Comparison of ENCODE assay signal across 14 cellular contexts in genomic region chr1:36971832-36972231, GRCh38.
"Had no signal": no experiment of that assay in that cellular context is flagged by ENCODE, and none has a peak within 500 bp of the region (broad histone marks: within the 10 kb centered on the region; RNA-seq: fewer than 3 reads in every experiment).

No MANE protein-coding gene starts in this region.

- H3K27me3 ChIP-seq: cardiac muscle cell, suprapubic skin had no signal

- H3K27ac ChIP-seq: cardiac muscle cell, suprapubic skin had no signal

- H3K4me3 ChIP-seq: cardiac muscle cell, suprapubic skin had no signal

- H3K9me3 ChIP-seq: suprapubic skin had no signal

- ATAC-seq: left ventricle myocardium superior, WTC11 had no signal

- DNase-seq: activated CD4-positive, alpha-beta T cell treated with anti-CD3 and anti-CD28 coated beads, Interleukin-2, amount 10 ng/mL, durations not matched to agents 24 days and 14 days; activated naive CD4-positive, alpha-beta T cell; effector CD4-positive, alpha-beta T cell; foreskin melanocyte; islet precursor cell; left ventricle myocardium superior; mesenchymal stem cell; nephron progenitor cell; stimulated activated CD4-positive, alpha-beta T cell treated with anti-CD3 and anti-CD28 coated beads, Interleukin-12 subunit alpha, Interleukin-12 subunit beta, amount 100 ng/mL, for 4 hours; stimulated activated CD4-positive, alpha-beta T cell treated with anti-CD3 and anti-CD28 coated beads, Interleukin-2, amount 100 ng/mL, for 48 hours; stimulated activated naive CD4-positive, alpha-beta T cell treated with Interleukin-2 at 50 U/mL for 16 hours had no signal

- H3K36me3 ChIP-seq: cardiac muscle cell, suprapubic skin had no signal

- H3K4me1 ChIP-seq: suprapubic skin had no signal
